Comparison of ENCODE assay signal across 1 cellular context in genomic region chrX:134174859-134175258, GRCh38.
TF ChIP-seq lines count a peak whose summit lies in the region.

No MANE protein-coding gene starts in this region.

TF ChIP-seq in H1, 55 proteins besides CTCF, POLR2A, EP300 and RAD21 (continued from another document):
- TF ChIP-seq E2F6 (IDR thresholded peaks at IDR 0.05), result no peak
